25 cellular contexts compared by ENCODE assay signal in genomic region chr1:69252696-69253095, GRCh38.
"Had no signal": no experiment of that assay in that cellular context is flagged by ENCODE, and none has a peak within 500 bp of the region (broad histone marks: within the 10 kb centered on the region; RNA-seq: fewer than 3 reads in every experiment).

No MANE protein-coding gene starts in this region.

- H3K4me3 ChIP-seq: left ventricle myocardium inferior, pancreas, prostate gland, sigmoid colon, spleen, suprapubic skin, thoracic aorta, tibial artery, upper lobe of right lung had no signal

- H3K4me3 Mint-ChIP-seq: naive thymus-derived CD8-positive, alpha-beta T cell; nephron; neural crest cell; stimulated activated effector memory CD8-positive, alpha-beta T cell treated with anti-CD3 and anti-CD28 coated beads, Interleukin-12 subunit alpha, Interleukin-12 subunit beta, amount 100 ng/mL, for 72 hours; stimulated activated naive CD8-positive, alpha-beta T cell treated with anti-CD3 and anti-CD28 coated beads, Interleukin-15, Interleukin-2, amounts not matched to agents 100 ng/mL and 50 ng/mL, for 24 hours had no signal

- H3K9me3 ChIP-seq: left ventricle myocardium inferior, pancreas, prostate gland, sigmoid colon, spleen, suprapubic skin, thoracic aorta, tibial artery, upper lobe of right lung had no signal

- H3K27ac Mint-ChIP-seq: naive thymus-derived CD8-positive, alpha-beta T cell; nephron; stimulated activated effector memory CD8-positive, alpha-beta T cell treated with anti-CD3 and anti-CD28 coated beads, Interleukin-12 subunit alpha, Interleukin-12 subunit beta, amount 100 ng/mL, for 72 hours; stimulated activated naive CD8-positive, alpha-beta T cell treated with anti-CD3 and anti-CD28 coated beads, Interleukin-15, Interleukin-2, amounts not matched to agents 100 ng/mL and 50 ng/mL, for 24 hours had no signal

- H3K27ac ChIP-seq: left ventricle myocardium inferior, pancreas, prostate gland, sigmoid colon, spleen, suprapubic skin, thoracic aorta, tibial artery, upper lobe of right lung had no signal

- H3K27me3 ChIP-seq: pancreas, sigmoid colon, spleen, suprapubic skin, tibial artery, upper lobe of right lung had no signal

- H3K36me3 ChIP-seq: left ventricle myocardium inferior, pancreas, prostate gland, sigmoid colon, spleen, suprapubic skin, thoracic aorta, tibial artery, upper lobe of right lung had no signal

- FAIRE-seq: pancreas, small intestine, urothelium cell line had no signal

- ATAC-seq: naive thymus-derived CD8-positive, alpha-beta T cell; pancreas; right cardiac atrium; stimulated activated effector memory CD8-positive, alpha-beta T cell treated with anti-CD3 and anti-CD28 coated beads, Interleukin-12 subunit alpha, Interleukin-12 subunit beta, amount 100 ng/mL, for 72 hours; upper lobe of right lung had no signal

- H3K4me1 Mint-ChIP-seq: naive thymus-derived CD8-positive, alpha-beta T cell; nephron; neural crest cell; stimulated activated effector memory CD8-positive, alpha-beta T cell treated with anti-CD3 and anti-CD28 coated beads, Interleukin-12 subunit alpha, Interleukin-12 subunit beta, amount 100 ng/mL, for 72 hours had no signal

- H3K36me3 Mint-ChIP-seq: naive thymus-derived CD8-positive, alpha-beta T cell; stimulated activated effector memory CD8-positive, alpha-beta T cell treated with anti-CD3 and anti-CD28 coated beads, Interleukin-12 subunit alpha, Interleukin-12 subunit beta, amount 100 ng/mL, for 72 hours had no signal

- DNase-seq: islet precursor cell; left ventricle myocardium inferior; mesenchymal stem cell; naive thymus-derived CD8-positive, alpha-beta T cell; nucleus accumbens; pancreas; posterior cingulate gyrus; retina; right cardiac atrium; sigmoid colon; small intestine; spleen; stimulated activated CD4-positive, alpha-beta T cell treated with anti-CD3 and anti-CD28 coated beads, Interleukin-4, amount 100 ng/mL, for 24 hours; stimulated activated naive CD4-positive, alpha-beta T cell; tibial artery; trophoblast cell; upper lobe of right lung had no signal

- H3K4me1 ChIP-seq: left ventricle myocardium inferior, pancreas, prostate gland, sigmoid colon, spleen, suprapubic skin, tibial artery, upper lobe of right lung had no signal

- H3K27me3 Mint-ChIP-seq: naive thymus-derived CD8-positive, alpha-beta T cell; stimulated activated naive CD8-positive, alpha-beta T cell treated with anti-CD3 and anti-CD28 coated beads, Interleukin-15, Interleukin-2, amounts not matched to agents 100 ng/mL and 50 ng/mL, for 24 hours had no signal

- H3K9me3 Mint-ChIP-seq: nephron, neural crest cell had no signal
